9 cellular contexts compared by ENCODE assay signal in the genomic region with DNA sequence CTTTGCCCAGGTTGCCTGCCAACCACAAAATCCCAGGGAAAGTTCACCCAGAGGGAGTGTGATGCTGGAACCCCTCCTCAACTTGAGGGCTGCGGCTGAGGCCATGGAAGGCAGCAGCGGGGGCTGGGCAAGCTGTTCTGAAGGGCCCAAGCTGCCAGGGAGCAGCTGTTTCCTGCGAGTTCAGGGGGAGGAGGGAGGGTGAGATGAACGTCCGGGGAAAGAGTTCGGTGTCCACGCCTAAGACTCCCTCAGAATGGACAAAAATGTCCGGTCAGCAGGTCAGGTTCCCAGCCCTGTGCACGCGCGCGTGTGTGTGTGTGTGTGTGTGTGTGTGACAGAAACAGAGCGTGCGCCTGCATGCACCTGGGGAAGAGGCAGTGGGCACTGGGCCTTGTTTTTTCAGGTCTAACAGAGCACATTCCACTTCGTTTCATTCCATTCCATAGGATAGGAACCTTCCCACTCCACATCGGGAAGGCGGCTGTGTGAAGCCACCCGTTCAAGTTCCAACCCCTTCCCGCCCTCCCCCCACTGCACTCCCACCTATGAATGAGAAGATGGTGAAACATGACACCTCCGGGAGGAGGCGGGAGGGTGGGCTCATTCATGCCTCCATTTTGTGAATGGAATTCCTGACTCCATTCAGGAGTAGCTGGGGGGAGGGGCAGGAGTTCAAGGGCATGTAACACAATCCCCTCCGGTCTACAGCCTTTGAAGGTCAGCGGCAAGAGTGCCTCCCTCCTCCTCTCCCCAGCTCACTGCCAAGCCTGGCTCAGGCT. TPM values are rescaled to one million over a fixed set of nuclear protein-coding genes. Genes with fewer than 3 reads are reported as not detected.
DNase-seq lines count a peak whose midpoint lies in the region; ATAC-seq lines count a peak whose summit lies in the region.
"Had no signal": no experiment of that assay in that cellular context is flagged by ENCODE, and none has a peak within 500 bp of the region (broad histone marks: within the 10 kb centered on the region; RNA-seq: fewer than 3 reads in every experiment).

No MANE protein-coding gene starts in this region.

- peaks cover 0 to 3% of the 10 kb centered on the region in 2 donors for H3K4me1 Mint-ChIP-seq in natural killer cell treated with Interleukin-12 subunit alpha and Interleukin-12 subunit beta and Interleukin-15 and Interleukin-18, amount 100 ng/mL, for 72 hours (ENCODE audit: low read depth in 2 of 2)
- peaks cover 0 to 3% of the 10 kb centered on the region in 2 donors for H3K4me1 Mint-ChIP-seq in effector memory CD8-positive, alpha-beta T cell (ENCODE audit: low read depth in 2 of 2)

- H3K36me3 Mint-ChIP-seq in natural killer cell treated with Interleukin-12 subunit alpha and Interleukin-12 subunit beta and Interleukin-15 and Interleukin-18, amount 100 ng/mL, for 72 hours = peaks cover 4% of the 10 kb centered on the region
- peaks cover 5% of the 10 kb centered on the region for H3K36me3 Mint-ChIP-seq in effector memory CD8-positive, alpha-beta T cell (ENCODE audit: insufficient read depth)

- intact Hi-C loops in cardiac septum (cut with DNase I) = no loop called here

- peaks cover 73% of the 10 kb centered on the region for H3K36me3 ChIP-seq in HUES6 (ENCODE audit: control insufficient read depth, insufficient read depth, low read length)
- H3K36me3 ChIP-seq in SK-N-MC (ENCODE audit: insufficient read depth, low read length) = no peaks in the 10 kb centered on the region

- no peaks in the 10 kb centered on the region for H3K27me3 ChIP-seq in HUES6 (ENCODE audit: control insufficient read depth, insufficient read depth, low read length)

- H3K27ac Mint-ChIP-seq in natural killer cell treated with Interleukin-12 subunit alpha and Interleukin-12 subunit beta and Interleukin-15 and Interleukin-18, amount 100 ng/mL, for 72 hours = no peak overlapping the region
- H3K27ac Mint-ChIP-seq in effector memory CD8-positive, alpha-beta T cell = no peak overlapping the region

- H3K9ac ChIP-seq in HUES6 (ENCODE audit: low read length) (peak overlapping the region; percentile 81), SK-N-MC (ENCODE audit: insufficient read length) (no peak overlapping the region)

- H3K9me3 ChIP-seq in HUES6 (ENCODE audit: control insufficient read depth, insufficient read depth, low read depth, low read length) = no peaks in the 10 kb centered on the region
- H3K9me3 ChIP-seq in SK-N-MC (ENCODE audit: low read depth, low read length) = no peaks in the 10 kb centered on the region

- DNase-seq in SK-N-MC (ENCODE audit: low read depth, low spot score) (peak; percentile 56), cardiac septum (ENCODE audit: low spot score) (peak; percentile 87), retina (peak; percentile 84)
- no peak for DNase-seq in natural killer cell treated with Interleukin-12 subunit alpha and Interleukin-12 subunit beta and Interleukin-15 and Interleukin-18, amount 100 ng/mL, for 72 hours (ENCODE audit: low spot score)
- no peak for DNase-seq in effector memory CD8-positive, alpha-beta T cell

- no peak for ATAC-seq in natural killer cell treated with Interleukin-12 subunit alpha and Interleukin-12 subunit beta and Interleukin-15 and Interleukin-18, amount 100 ng/mL, for 72 hours
- ATAC-seq in HG03469 (IDR thresholded peaks at IDR 0.05; ENCODE audit: unreplicated experiment) = no peak
- no peak for ATAC-seq in effector memory CD8-positive, alpha-beta T cell (replicated peaks)
- ATAC-seq in HG03045 (IDR thresholded peaks at IDR 0.05; ENCODE audit: unreplicated experiment) = no peak
- ATAC-seq: Panc1 had no signal

- H3K4me3 ChIP-seq in HUES6 (ENCODE audit: low read depth, low read length) (peak overlapping the region; percentile 49), SK-N-MC (no peak overlapping the region)

- H3K27me3 Mint-ChIP-seq in natural killer cell treated with Interleukin-12 subunit alpha and Interleukin-12 subunit beta and Interleukin-15 and Interleukin-18, amount 100 ng/mL, for 72 hours = no peaks in the 10 kb centered on the region
- H3K27me3 Mint-ChIP-seq in effector memory CD8-positive, alpha-beta T cell = no peaks in the 10 kb centered on the region

- H3K4me1 ChIP-seq in HUES6 (ENCODE audit: control insufficient read depth, insufficient read depth, low read length) = peaks cover 58% of the 10 kb centered on the region

- peak overlapping the region; percentile 84 for H3K27ac ChIP-seq in HUES6 (ENCODE audit: low read depth, low read length)
- no peak overlapping the region for H3K27ac ChIP-seq in SK-N-MC

- no peak overlapping the region for H3K4me3 Mint-ChIP-seq in natural killer cell treated with Interleukin-12 subunit alpha and Interleukin-12 subunit beta and Interleukin-15 and Interleukin-18, amount 100 ng/mL, for 72 hours
- no peak overlapping the region for H3K4me3 Mint-ChIP-seq in effector memory CD8-positive, alpha-beta T cell

- no peaks in the 10 kb centered on the region for H3K9me3 Mint-ChIP-seq in natural killer cell treated with Interleukin-12 subunit alpha and Interleukin-12 subunit beta and Interleukin-15 and Interleukin-18, amount 100 ng/mL, for 72 hours
- H3K9me3 Mint-ChIP-seq in effector memory CD8-positive, alpha-beta T cell = no peaks in the 10 kb centered on the region

RNA-seq across cellular contexts. Expression of a gene that starts 15.6 kb away (rescaled TPM):
- 3.5 TPM for total RNA-seq in cardiac septum
- total RNA-seq in natural killer cell treated with Interleukin-12 subunit alpha and Interleukin-12 subunit beta and Interleukin-15 and Interleukin-18, amount 100 ng/mL, for 72 hours = 1 to 10 TPM; 1.4 to 2.1 TPM

RNA-seq across cellular contexts. Expression of a gene that starts 46.7 kb away (rescaled TPM):
- 32.7 TPM for total RNA-seq in cardiac septum
- total RNA-seq in natural killer cell treated with Interleukin-12 subunit alpha and Interleukin-12 subunit beta and Interleukin-15 and Interleukin-18, amount 100 ng/mL, for 72 hours = 10 to 100 TPM; 51.8 to 54.2 TPM

Comparison
In these comparisons a context has a peak if more than half of its experiments do, and no peak if none do; other contexts are left out.
1. DNase-seq: peak in SK-N-MC (single experiment), cardiac septum (single experiment) and retina (single experiment); none in natural killer cell treated with Interleukin-12 subunit alpha and Interleukin-12 subunit beta and Interleukin-15 and Interleukin-18, amount 100 ng/mL, for 72 hours (single experiment) and effector memory CD8-positive, alpha-beta T cell (0 of 3).